ENCODE assay signal across 12 cellular contexts in genomic region chr14:104393199-104393897, GRCh38.
A peak's percentile ranks its signal among the peaks of the same experiment; 100 is the strongest.
DNase-seq lines count a peak whose midpoint lies in the region; ATAC-seq and TF ChIP-seq lines count a peak whose summit lies in the region.
"Had no signal": no experiment of that assay in that cellular context is flagged by ENCODE, and none has a peak within 500 bp of the region (broad histone marks: within the 10 kb centered on the region; RNA-seq: fewer than 3 reads in every experiment).

No MANE protein-coding gene starts in this region.

- H3K36me3 ChIP-seq in CD4-positive, alpha-beta memory T cell (ENCODE audit: insufficient read depth, low read length), result no peaks in the 10 kb centered on the region
- H3K36me3 ChIP-seq in gastroesophageal sphincter, result no peaks in the 10 kb centered on the region

- no peak overlapping the region for H4K8ac ChIP-seq in H9 (replicated peaks; ENCODE audit: insufficient read length, low read depth, low read length)

- peak overlapping the region; percentile 20 to 44 for H3K4me3 ChIP-seq in CD4-positive, alpha-beta memory T cell (ENCODE audit: low read length in 2 of 2)
- H3K4me3 ChIP-seq in gastroesophageal sphincter, result no peak overlapping the region
- H3K4me3 ChIP-seq: psoas muscle had no signal

- no peak for TF ChIP-seq CTCF in H9 (conservative IDR thresholded peaks at IDR 0.05)
- no peak for TF ChIP-seq CTCF in gastroesophageal sphincter (IDR thresholded peaks at IDR 0.05)
- no peak for TF ChIP-seq CTCF in osteocyte (IDR thresholded peaks at IDR 0.05)

- H3K4me2 ChIP-seq in H9 (ENCODE audit: insufficient read depth, insufficient read length, low read length), result no peak overlapping the region

- no peak overlapping the region for H2BK20ac ChIP-seq in H9 (ENCODE audit: low read depth, low read length, poor library complexity, severe bottlenecking)

- no peak overlapping the region for H2BK120ac ChIP-seq in H9 (ENCODE audit: low read depth, low read length, poor library complexity, severe bottlenecking)

- POLR2A ChIA-PET in CD4-positive, alpha-beta memory T cell (lab: Charles Lee; ENCODE audit: partially characterized antibody), result interaction anchor here (1.0 to 2.2 kb wide), 3 partner anchors 9 to 855 kb away, joined by 3 to 7 read pairs (median 4); partner anchors contain the start of gene BTBD6

- intact Hi-C loops in CD4-positive, alpha-beta memory T cell (cut with micrococcal nuclease), result no loop called here

- no peak overlapping the region for H3K56ac ChIP-seq in H9 (ENCODE audit: insufficient read length, low read depth, low read length)

- WGBS in H9 (ENCODE audit: extremely low coverage, insufficient read length, low lambda C conversion rate), result no CpG with 5 or more reads among the region's 18 CpGs
- 43% methylated on average over 3 of the region's 18 CpGs; no CpG with 5 or more reads in 1 of the 2 donors for WGBS in gastroesophageal sphincter (ENCODE audit: low coverage in 1 of 2), 2 donors

- no peak for TF ChIP-seq POLR2A in gastroesophageal sphincter (IDR thresholded peaks at IDR 0.05)

- H3K4me1 Mint-ChIP-seq in CD4-positive, alpha-beta memory T cell, result peaks cover 40 to 100% (median 69%) of the 10 kb centered on the region in 4 donors
- H3K4me1 Mint-ChIP-seq in H9 (peaks cover 13 to 25% of the 10 kb centered on the region in 2 experiments), osteocyte (ENCODE audit: unreplicated experiment) (no peaks in the 10 kb centered on the region)

- no peak overlapping the region for H3K4ac ChIP-seq in H9 (ENCODE audit: low read depth, low read length)

- H2AFZ ChIP-seq in H9 (ENCODE audit: low read length), result no peak overlapping the region

- H4K20me1 ChIP-seq in H9 (ENCODE audit: control insufficient read depth, insufficient read depth, insufficient read length), result no peaks in the 10 kb centered on the region

- no peak overlapping the region for H3K9ac ChIP-seq in H9 (ENCODE audit: extremely low read depth, insufficient read length, low read length)

- no peak overlapping the region for H3T11ph ChIP-seq in H9 (ENCODE audit: low read length)

- no peak overlapping the region for H2AK5ac ChIP-seq in H9 (ENCODE audit: insufficient read length, low read length)

- H3K9me3 ChIP-seq in CD4-positive, alpha-beta memory T cell (ENCODE audit: control insufficient read depth in 1 of 2, low read length in 2 of 2), result no peaks in the 10 kb centered on the region
- no peaks in the 10 kb centered on the region for H3K9me3 ChIP-seq in H9 (ENCODE audit: control insufficient read depth, low read depth, low read length)
- H3K9me3 ChIP-seq in gastroesophageal sphincter, result peaks cover 0 to 26% (median 0%) of the 10 kb centered on the region in 3 donors

- H3K36me3 Mint-ChIP-seq in CD4-positive, alpha-beta memory T cell, result peaks cover 0 to 10% of the 10 kb centered on the region in 2 donors
- peaks cover 8 to 21% (median 9%) of the 10 kb centered on the region in 3 experiments; a peak in 6 of 7 replicates for H3K36me3 Mint-ChIP-seq in H9 (ENCODE audit: insufficient read depth in 1 of 3, low read depth in 3 of 3)
- no peaks in the 10 kb centered on the region for H3K36me3 Mint-ChIP-seq in osteocyte (ENCODE audit: unreplicated experiment)

- no peak overlapping the region for H4K91ac ChIP-seq in H9 (ENCODE audit: insufficient read length, low read depth, low read length)

- ATAC-seq in gastroesophageal sphincter (peak; percentile 23), GM18868 (IDR thresholded peaks at IDR 0.05; ENCODE audit: unreplicated experiment) (no peak), HG03460 (IDR thresholded peaks at IDR 0.05; ENCODE audit: unreplicated experiment) (no peak), HG03378 (IDR thresholded peaks at IDR 0.05; ENCODE audit: unreplicated experiment) (no peak)

- no peaks in the 10 kb centered on the region for H3K27me3 ChIP-seq in CD4-positive, alpha-beta memory T cell (ENCODE audit: insufficient read depth, low read length)
- H3K27me3 ChIP-seq in H9 (ENCODE audit: insufficient read depth, low read length) (no peaks in the 10 kb centered on the region), gastroesophageal sphincter (peaks cover 47% of the 10 kb centered on the region)

- no peak for DNase-seq in CD4-positive, alpha-beta memory T cell
- DNase-seq in H9, result peak; percentile 20
- peak; percentile 83 for DNase-seq in osteocyte (ENCODE audit: extremely low spot score, unreplicated experiment)
- DNase-seq in NCI-H2196 (lab: John Stamatoyannopoulos, UW; ENCODE audit: unreplicated experiment), result no peak
- DNase-seq: Calu3, hippocampal formation, NCI-H2029 had no signal

- H3K14ac ChIP-seq in H9 (ENCODE audit: insufficient read depth, low read length), result no peak overlapping the region; the same call in 1 of the 2 replicates

- peak overlapping the region in 6 of 8 donors; percentile 43 to 95 (median 90) for H3K4me3 Mint-ChIP-seq in CD4-positive, alpha-beta memory T cell
- H3K4me3 Mint-ChIP-seq in H9 (no peak overlapping the region), osteocyte (ENCODE audit: unreplicated experiment) (no peak overlapping the region)

- H2BK12ac ChIP-seq in H9 (ENCODE audit: insufficient read length, low read depth, low read length), result no peak overlapping the region

- H2BK5ac ChIP-seq in H9 (ENCODE audit: insufficient read length, low read length), result no peak overlapping the region

- peaks cover 85% of the 10 kb centered on the region for H3K4me1 ChIP-seq in CD4-positive, alpha-beta memory T cell (ENCODE audit: insufficient read depth, low read length)
- H3K4me1 ChIP-seq in H9 (ENCODE audit: insufficient read depth, low read length) (no peaks in the 10 kb centered on the region), gastroesophageal sphincter (no peaks in the 10 kb centered on the region)
- H3K4me1 ChIP-seq: psoas muscle had no signal

- CTCF ChIA-PET in CD4-positive, alpha-beta memory T cell (lab: Charles Lee; ENCODE audit: partially characterized antibody), result interaction anchor here (0.5 to 3.1 kb wide), 4 partner anchors 171 to 316 kb away, joined by 3 to 10 read pairs (median 4); no protein-coding TSS in a partner anchor

- no peaks in the 10 kb centered on the region for H3K79me2 ChIP-seq in H9 (ENCODE audit: insufficient read depth, low read length)

- H4K5ac ChIP-seq in H9 (ENCODE audit: insufficient read length, low read depth, low read length), result no peak overlapping the region

- no peak for TF ChIP-seq EP300 in gastroesophageal sphincter (IDR thresholded peaks at IDR 0.05)

- no peak overlapping the region for H3K18ac ChIP-seq in H9 (ENCODE audit: insufficient read length, low read depth, low read length)

- H3K23me2 ChIP-seq in H9 (ENCODE audit: insufficient read length, low read depth, low read length, poor library complexity, severe bottlenecking), result no peaks in the 10 kb centered on the region

- peak overlapping the region; percentile 90 to 98 (median 95) for H3K27ac Mint-ChIP-seq in CD4-positive, alpha-beta memory T cell
- H3K27ac Mint-ChIP-seq in H9, result peak overlapping the region in 1 of 3 experiments; percentile 65; a peak in 1 of 7 replicates
- H3K27ac Mint-ChIP-seq in osteocyte (ENCODE audit: unreplicated experiment), result no peak overlapping the region

- no peaks in the 10 kb centered on the region for H3K79me1 ChIP-seq in H9 (ENCODE audit: insufficient read depth, low read depth, low read length, poor library complexity, severe bottlenecking)

- peak overlapping the region; percentile 52 for H3K27ac ChIP-seq in CD4-positive, alpha-beta memory T cell (ENCODE audit: low read depth, low read length)
- H3K27ac ChIP-seq in H9 (ENCODE audit: insufficient read length, low read depth, low read length) (no peak overlapping the region), gastroesophageal sphincter (peak overlapping the region in 2 of 4 donors; percentile 24 to 46)
- H3K27ac ChIP-seq: psoas muscle had no signal

- H3K9me3 Mint-ChIP-seq in CD4-positive, alpha-beta memory T cell, result peaks cover 0 to 14% (median 10%) of the 10 kb centered on the region in 8 donors
- peaks cover 15 to 22% of the 10 kb centered on the region in 2 experiments for H3K9me3 Mint-ChIP-seq in H9
- H3K9me3 Mint-ChIP-seq in osteocyte (ENCODE audit: unreplicated experiment), result peaks cover 19% of the 10 kb centered on the region

- H2BK15ac ChIP-seq in H9 (ENCODE audit: low read depth, low read length), result no peak overlapping the region

- no peak overlapping the region for H3K23ac ChIP-seq in H9 (ENCODE audit: insufficient read length, low read depth, low read length)

- H3K27me3 Mint-ChIP-seq in CD4-positive, alpha-beta memory T cell, result no peaks in the 10 kb centered on the region
- H3K27me3 Mint-ChIP-seq in H9 (ENCODE audit: low read depth), result peaks cover 6% of the 10 kb centered on the region; the same call in 1 of the 2 replicates
- H3K27me3 Mint-ChIP-seq in osteocyte (ENCODE audit: unreplicated experiment), result no peaks in the 10 kb centered on the region

Comparison
In these comparisons a context has a peak if more than half of its experiments do, and no peak if none do; other contexts are left out.
1. DNase-seq: peak in H9 (single experiment) and osteocyte (single experiment); none in CD4-positive, alpha-beta memory T cell (0 of 5) and NCI-H2196 (single experiment).
2. H3K4me3 ChIP-seq: peak in CD4-positive, alpha-beta memory T cell (2 of 2); none in gastroesophageal sphincter (0 of 2).
3. H3K4me3 Mint-ChIP-seq: peak in CD4-positive, alpha-beta memory T cell (6 of 8); none in H9 (0 of 2) and osteocyte (single experiment).